In genomic region chr5:43019293-43019614, GRCh38 we compare ENCODE assay signal across 10 cellular contexts. TPM values are rescaled to one million over a fixed set of nuclear protein-coding genes. Genes with fewer than 3 reads are reported as not detected.
DNase-seq lines count a peak whose midpoint lies in the region; ATAC-seq, FAIRE-seq and TF ChIP-seq lines count a peak whose summit lies in the region.
"Had no signal": no experiment of that assay in that cellular context is flagged by ENCODE, and none has a peak within 500 bp of the region (broad histone marks: within the 10 kb centered on the region; RNA-seq: fewer than 3 reads in every experiment).

No MANE protein-coding gene starts in this region.

- no peak for TF ChIP-seq CTCF in WTC11 (IDR thresholded peaks at IDR 0.05)
- TF ChIP-seq CTCF in right atrium auricular region (IDR thresholded peaks at IDR 0.05): no peak
- no peak for TF ChIP-seq CTCF in spleen (IDR thresholded peaks at IDR 0.05 in 8 of 11, conservative IDR thresholded peaks at IDR 0.05 in 3 of 11)

- H3K4me1 Mint-ChIP-seq in WTC11: peaks cover 52% of the 10 kb centered on the region

- intact Hi-C loops in spleen (cut with DNase I; ENCODE audit: low total_unique reads): no loop called here

- 4 to 8% (median 7%) methylated on average over 6 of the region's 6 CpGs for WGBS in spleen, 5 donors

- H3K27me3 ChIP-seq in right atrium auricular region: peaks cover 0 to 7% of the 10 kb centered on the region in 2 donors
- H3K27me3 ChIP-seq in spleen (replicated peaks in 1 of 7): peaks cover 0 to 4% (median 0%) of the 10 kb centered on the region in 7 donors
- H3K27me3 ChIP-seq: SJSA1 had no signal

- H3K9me3 Mint-ChIP-seq in WTC11: no peaks in the 10 kb centered on the region

- ATAC-seq in WTC11: no peak
- ATAC-seq in GM19452 (IDR thresholded peaks at IDR 0.05; ENCODE audit: unreplicated experiment): no peak
- ATAC-seq in esophagus mucosa: no peak

- H3K27me3 Mint-ChIP-seq in WTC11 (ENCODE audit: low read depth): peaks cover 97% of the 10 kb centered on the region

- H3K4me3 ChIP-seq in right atrium auricular region (peak overlapping the region; percentile 43 to 59), spleen (peak overlapping the region; percentile 39 to 78 (median 52))

- no peaks in the 10 kb centered on the region for H3K36me3 ChIP-seq in right atrium auricular region
- H3K36me3 ChIP-seq in spleen: no peaks in the 10 kb centered on the region

- DNase-seq in NCI-H2029 treated with DMSO at 0.1 percent for 48 hours (lab: John Stamatoyannopoulos, UW): peak; percentile 74
- no peak for DNase-seq in NCI-H2029 (lab: John Stamatoyannopoulos, UW)
- no peak for DNase-seq in WTC11 (ENCODE audit: low spot score)
- no peak for DNase-seq in right atrium auricular region (ENCODE audit: low spot score)
- DNase-seq in spleen: no peak
- DNase-seq in H54 (ENCODE audit: insufficient read length, low spot score): no peak

- peak overlapping the region; percentile 95 to 97 for H3K27ac ChIP-seq in right atrium auricular region
- peak overlapping the region; percentile 97 to 100 (median 99) for H3K27ac ChIP-seq in spleen

- no peak for FAIRE-seq in H54 (lab: Jason Lieb, UNC)
- FAIRE-seq: urothelium cell line had no signal

- H3K4me3 Mint-ChIP-seq in WTC11: peak overlapping the region; percentile 80

- H3K4me1 ChIP-seq in right atrium auricular region (no peaks in the 10 kb centered on the region), spleen (peaks cover 16 to 50% (median 35%) of the 10 kb centered on the region in 6 donors)

- POLR2A ChIA-PET in WTC11 (lab: Charles Lee): interaction anchor here (1.3 to 1.6 kb wide), 2 partner anchors 12 to 102 kb away, joined by 3 to 4 read pairs; partner anchors contain the start of gene ZNF131

- TF ChIP-seq POLR2A in spleen (IDR thresholded peaks at IDR 0.05): no peak
- TF ChIP-seq POLR2A in H54 (IDR thresholded peaks at IDR 0.05; ENCODE audit: low read depth, low read length): no peak

- no peak overlapping the region for H3K27ac Mint-ChIP-seq in WTC11

- H3K9me3 ChIP-seq in right atrium auricular region (no peaks in the 10 kb centered on the region), spleen (no peaks in the 10 kb centered on the region)
- H3K9me3 ChIP-seq: SJSA1 had no signal

- CTCF ChIA-PET in WTC11 (lab: Charles Lee): interaction anchor here (1.0 to 3.4 kb wide), 10 partner anchors 11 to 110 kb away, joined by 3 to 23 read pairs (median 8); partner anchors contain the start of gene ZNF131

- H3K36me3 Mint-ChIP-seq in WTC11: no peaks in the 10 kb centered on the region

TF ChIP-seq in WTC11, 78 proteins besides CTCF, POLR2A, EP300 and RAD21:
- TF ChIP-seq RELA (CRISPR knock-in tag; IDR thresholded peaks at IDR 0.05; ENCODE audit: borderline replicate concordance) (no peak), PREB (CRISPR knock-in tag; IDR thresholded peaks at IDR 0.05; ENCODE audit: borderline replicate concordance) (no peak), GTF2I (CRISPR knock-in tag; conservative IDR thresholded peaks at IDR 0.05) (no peak), FOXJ3 (CRISPR knock-in tag; IDR thresholded peaks at IDR 0.05; ENCODE audit: borderline replicate concordance) (no peak), SMAD3 (CRISPR knock-in tag; IDR thresholded peaks at IDR 0.05; ENCODE audit: borderline replicate concordance) (no peak), ZNF671 (CRISPR knock-in tag; IDR thresholded peaks at IDR 0.05) (no peak), KAT7 (CRISPR knock-in tag; IDR thresholded peaks at IDR 0.05; ENCODE audit: borderline replicate concordance) (no peak), ETV6 (CRISPR knock-in tag; IDR thresholded peaks at IDR 0.05) (no peak), FOXK1 (CRISPR knock-in tag; IDR thresholded peaks at IDR 0.05) (no peak), ZNF219 (CRISPR knock-in tag; IDR thresholded peaks at IDR 0.05; ENCODE audit: borderline replicate concordance) (no peak), ZNF416 (CRISPR knock-in tag; IDR thresholded peaks at IDR 0.05) (no peak), NFYB (CRISPR knock-in tag; conservative IDR thresholded peaks at IDR 0.05; ENCODE audit: low read depth) (no peak), SP1 (CRISPR knock-in tag; conservative IDR thresholded peaks at IDR 0.05) (no peak), CBFB (CRISPR knock-in tag; IDR thresholded peaks at IDR 0.05; ENCODE audit: low read depth) (no peak), ZNF423 (CRISPR knock-in tag; IDR thresholded peaks at IDR 0.05) (no peak)
- TF ChIP-seq, protein P1, sequence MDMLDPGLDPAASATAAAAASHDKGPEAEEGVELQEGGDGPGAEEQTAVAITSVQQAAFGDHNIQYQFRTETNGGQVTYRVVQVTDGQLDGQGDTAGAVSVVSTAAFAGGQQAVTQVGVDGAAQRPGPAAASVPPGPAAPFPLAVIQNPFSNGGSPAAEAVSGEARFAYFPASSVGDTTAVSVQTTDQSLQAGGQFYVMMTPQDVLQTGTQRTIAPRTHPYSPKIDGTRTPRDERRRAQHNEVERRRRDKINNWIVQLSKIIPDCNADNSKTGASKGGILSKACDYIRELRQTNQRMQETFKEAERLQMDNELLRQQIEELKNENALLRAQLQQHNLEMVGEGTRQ (CRISPR knock-in tag; IDR thresholded peaks at IDR 0.05): no peak
- TF ChIP-seq, protein P2, sequence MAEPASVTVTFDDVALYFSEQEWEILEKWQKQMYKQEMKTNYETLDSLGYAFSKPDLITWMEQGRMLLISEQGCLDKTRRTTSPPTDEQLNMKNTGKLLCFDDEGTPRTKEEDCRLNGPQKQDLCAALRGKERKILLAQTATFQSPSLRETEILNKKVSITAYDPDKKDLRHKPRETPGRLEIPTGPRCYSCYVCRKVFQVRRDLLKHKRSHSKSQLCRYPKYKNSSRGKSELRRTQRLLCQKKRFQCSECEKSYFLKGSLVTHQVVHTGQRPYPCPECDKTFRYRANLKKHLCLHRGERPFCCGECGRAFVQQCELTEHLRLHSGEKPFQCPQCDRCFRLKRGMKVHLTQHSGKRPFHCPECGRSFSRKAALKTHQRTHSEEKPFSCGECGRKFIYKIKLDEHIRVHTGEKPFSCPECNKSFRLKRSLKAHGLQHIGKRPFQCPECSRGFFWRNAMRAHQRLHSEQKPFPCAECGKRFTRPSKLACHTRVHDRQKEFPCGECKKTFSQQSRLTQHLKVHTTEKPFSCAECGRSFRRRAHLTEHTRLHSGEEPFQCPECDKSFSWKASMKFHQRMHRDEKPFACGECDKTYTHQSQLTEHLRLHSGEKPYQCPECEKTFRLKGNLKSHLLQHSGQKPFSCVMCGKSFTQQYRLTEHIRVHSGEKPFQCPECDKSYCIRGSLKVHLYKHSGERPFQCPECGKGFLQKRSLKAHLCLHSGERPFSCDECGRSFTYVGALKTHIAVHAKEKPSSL (CRISPR knock-in tag; conservative IDR thresholded peaks at IDR 0.05): no peak
- TF ChIP-seq, protein P3, sequence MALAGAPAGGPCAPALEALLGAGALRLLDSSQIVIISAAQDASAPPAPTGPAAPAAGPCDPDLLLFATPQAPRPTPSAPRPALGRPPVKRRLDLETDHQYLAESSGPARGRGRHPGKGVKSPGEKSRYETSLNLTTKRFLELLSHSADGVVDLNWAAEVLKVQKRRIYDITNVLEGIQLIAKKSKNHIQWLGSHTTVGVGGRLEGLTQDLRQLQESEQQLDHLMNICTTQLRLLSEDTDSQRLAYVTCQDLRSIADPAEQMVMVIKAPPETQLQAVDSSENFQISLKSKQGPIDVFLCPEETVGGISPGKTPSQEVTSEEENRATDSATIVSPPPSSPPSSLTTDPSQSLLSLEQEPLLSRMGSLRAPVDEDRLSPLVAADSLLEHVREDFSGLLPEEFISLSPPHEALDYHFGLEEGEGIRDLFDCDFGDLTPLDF (CRISPR knock-in tag; IDR thresholded peaks at IDR 0.05): no peak
- TF ChIP-seq, protein P4, sequence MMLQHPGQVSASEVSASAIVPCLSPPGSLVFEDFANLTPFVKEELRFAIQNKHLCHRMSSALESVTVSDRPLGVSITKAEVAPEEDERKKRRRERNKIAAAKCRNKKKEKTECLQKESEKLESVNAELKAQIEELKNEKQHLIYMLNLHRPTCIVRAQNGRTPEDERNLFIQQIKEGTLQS (CRISPR knock-in tag; conservative IDR thresholded peaks at IDR 0.05): no peak

RNA-seq across cellular contexts. Expression of gene ANXA2R, which starts 20.9 kb away (rescaled TPM):
- 0.72 to 1.1 TPM (median 0.96 TPM) in 3 replicates for total RNA-seq in WTC11 (2021)
- total RNA-seq in right atrium auricular region: under 1 TPM in 1 of 2 donors, not detected in 1; 0.63 TPM
- total RNA-seq in spleen: 10 to 100 TPM; 10.0 to 27.2 (median 16.4) TPM
- 10 to 100 TPM; 28.9 to 44.5 (median 36.5) TPM for polyA plus RNA-seq in spleen
- total RNA-seq in esophagus mucosa: 1.8 TPM
